Comparison of ENCODE assay signal across 17 cellular contexts in the genomic region with DNA sequence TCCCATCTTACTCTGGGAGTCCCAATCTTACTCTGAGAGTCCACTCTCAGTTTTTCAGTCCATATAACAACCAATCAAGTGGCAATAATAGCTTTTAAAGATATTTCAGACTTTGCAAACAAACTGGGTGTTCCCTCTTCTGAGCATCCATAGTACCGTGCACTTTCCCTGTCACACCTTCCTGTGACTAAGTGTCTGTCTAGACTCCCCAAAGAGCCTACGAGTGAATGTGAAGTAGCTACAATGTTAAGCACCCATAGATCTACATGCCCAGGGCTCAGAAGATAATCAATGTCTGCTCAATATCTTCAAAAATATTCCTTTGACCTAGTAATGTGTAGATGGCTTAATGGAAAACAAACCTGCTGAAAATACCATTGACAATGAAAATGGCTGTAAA.
A peak's percentile ranks its signal among the peaks of the same experiment; 100 is the strongest.
DNase-seq lines count a peak whose midpoint lies in the region; ATAC-seq and TF ChIP-seq lines count a peak whose summit lies in the region.
"Had no signal": no experiment of that assay in that cellular context is flagged by ENCODE, and none has a peak within 500 bp of the region (broad histone marks: within the 10 kb centered on the region; RNA-seq: fewer than 3 reads in every experiment).

No MANE protein-coding gene starts in this region.

- H3K9me3 ChIP-seq in left lung: peaks cover 0 to 9% of the 10 kb centered on the region in 2 donors
- H3K9me3 ChIP-seq: lower lobe of right lung, prostate gland had no signal

- no peak overlapping the region for H3K27ac ChIP-seq in left lung
- H3K27ac ChIP-seq: lower lobe of right lung, prostate gland, RWPE1 had no signal

- no peaks in the 10 kb centered on the region for H3K27me3 ChIP-seq in left lung

- TF ChIP-seq CTCF in left lung (IDR thresholded peaks at IDR 0.05) (no peak), GM10266 (IDR thresholded peaks at IDR 0.05; ENCODE audit: control insufficient read depth, insufficient read depth, low read depth, missing control alignments) (no peak)

- H3K36me3 ChIP-seq in left lung: peaks cover 0 to 21% of the 10 kb centered on the region in 2 donors
- H3K36me3 ChIP-seq: prostate gland had no signal

- DNase-seq in left lung (no peak), SIG-M5 treated with dmso at 0.1 percent for 504 hours (lab: John Stamatoyannopoulos, UW; ENCODE audit: unreplicated experiment) (no peak), GM10266 (ENCODE audit: extremely low spot score) (no peak)
- DNase-seq: activated CD4-positive, CD25-positive, alpha-beta regulatory T cell treated with anti-CD3 and anti-CD28 coated beads, Interleukin-2, amount 50 U/mL, for 72 hours; Calu3; GDM1; lower lobe of right lung; naive B cell; NCI-H2227 treated with DMSO at 0.1 percent for 48 hours; NK-92 treated with Interleukin-12 subunit alpha and Interleukin-12 subunit beta, amount 100 ng/mL, for 24 hours had no signal

- H3K4me1 ChIP-seq in left lung: peaks cover 9 to 12% of the 10 kb centered on the region in 2 donors
- H3K4me1 ChIP-seq: prostate gland had no signal

- intact Hi-C loops in left lung (cut with DNase I): no loop called here

- no peak overlapping the region for H3K4me3 ChIP-seq in left lung
- H3K4me3 ChIP-seq: lower lobe of right lung, prostate gland had no signal

- peak; percentile 13 for ATAC-seq in GM18858 (IDR thresholded peaks at IDR 0.05; ENCODE audit: unreplicated experiment)
- peak; percentile 17 for ATAC-seq in GM21515 (IDR thresholded peaks at IDR 0.05; ENCODE audit: unreplicated experiment)
- ATAC-seq in HG03175 (IDR thresholded peaks at IDR 0.05; ENCODE audit: unreplicated experiment): peak; percentile 17
- ATAC-seq in left lung: peak; percentile 53
- no peak for ATAC-seq in HG03571 (IDR thresholded peaks at IDR 0.05; ENCODE audit: unreplicated experiment)
- ATAC-seq in GM19351 (IDR thresholded peaks at IDR 0.05; ENCODE audit: unreplicated experiment): no peak

Comparison
In these comparisons a context has a peak if more than half of its experiments do, and no peak if none do; other contexts are left out.
1. ATAC-seq: peak in GM18858 (single experiment), GM21515 (single experiment), HG03175 (single experiment) and left lung (single experiment); none in HG03571 (single experiment) and GM19351 (single experiment).